Comparison of ENCODE assay signal across 1 cellular context in genomic region chr3:50153782-50154475, GRCh38.
TF ChIP-seq lines count a peak whose summit lies in the region.

No MANE protein-coding gene starts in this region.

TF ChIP-seq in K562, 482 proteins besides CTCF, POLR2A, EP300 and RAD21:
- TF ChIP-seq ZNF512 (tag; IDR thresholded peaks at IDR 0.05) = peak; percentile 90
- no peak for TF ChIP-seq ZNF444 (CRISPR knock-in tag; IDR thresholded peaks at IDR 0.05)
